In genomic region chr19:39342647-39343305, GRCh38 we compare ENCODE assay signal across 8 cellular contexts. TPM values are rescaled to one million over a fixed set of nuclear protein-coding genes. Genes with fewer than 3 reads are reported as not detected.
A peak's percentile ranks its signal among the peaks of the same experiment; 100 is the strongest.
DNase-seq lines count a peak whose midpoint lies in the region; ATAC-seq and TF ChIP-seq lines count a peak whose summit lies in the region.

No MANE protein-coding gene starts in this region.

- peak; percentile 0 for ATAC-seq in HG02840 (IDR thresholded peaks at IDR 0.05; ENCODE audit: low FRiP score, unreplicated experiment)

- no peaks in the 10 kb centered on the region for H3K27me3 ChIP-seq in ascending aorta
- H3K27me3 ChIP-seq in stomach: no peaks in the 10 kb centered on the region

- TF ChIP-seq EP300 in stomach (IDR thresholded peaks at IDR 0.05): no peak

- H3K9me3 Mint-ChIP-seq in immature natural killer cell: no peaks in the 10 kb centered on the region

- intact Hi-C loops in ascending aorta (cut with DNase I) (loop anchor here (1.0 to 10.0 kb wide), 11 partner anchors 30 to 955 kb away; partner anchors contain the start of genes DYRK1B, ECH1, EID2B and FBXO17), stomach (cut with DNase I; ENCODE audit: low total_unique reads) (no loop called here)

- peaks cover 11 to 36% of the 10 kb centered on the region in 2 donors for H3K4me1 ChIP-seq in ascending aorta
- peaks cover 31 to 67% (median 58%) of the 10 kb centered on the region in 4 donors for H3K4me1 ChIP-seq in stomach

- TF ChIP-seq CTCF in ascending aorta (IDR thresholded peaks at IDR 0.05) (no peak), stomach (IDR thresholded peaks at IDR 0.05) (no peak)

- peaks cover 56 to 74% of the 10 kb centered on the region in 2 donors for H3K4me1 Mint-ChIP-seq in immature natural killer cell

- H3K9me3 ChIP-seq in ascending aorta (no peaks in the 10 kb centered on the region), stomach (no peaks in the 10 kb centered on the region)

- H3K27ac Mint-ChIP-seq in immature natural killer cell: peak overlapping the region; percentile 72 to 93 (median 89)

- 2 to 3% (median 3%) methylated on average over 13 to 51 of the region's 51 CpGs for WGBS in stomach, 5 donors

- no peak for TF ChIP-seq POLR2A in stomach (IDR thresholded peaks at IDR 0.05)

- H3K36me3 Mint-ChIP-seq in immature natural killer cell: no peaks in the 10 kb centered on the region

- H3K27me3 Mint-ChIP-seq in immature natural killer cell (ENCODE audit: low read depth in 3 of 3): peaks cover 12 to 19% (median 12%) of the 10 kb centered on the region in 3 donors

- H3K4me3 ChIP-seq in ascending aorta (peak overlapping the region; percentile 97), stomach (peak overlapping the region; percentile 64 to 92 (median 82))

- peak overlapping the region; percentile 90 to 91 for H3K27ac ChIP-seq in ascending aorta
- peak overlapping the region; percentile 75 to 95 (median 91) for H3K27ac ChIP-seq in stomach

- peak overlapping the region; percentile 71 to 87 (median 80) for H3K4me3 Mint-ChIP-seq in immature natural killer cell

- H3K36me3 ChIP-seq in ascending aorta (peaks cover 0 to 6% of the 10 kb centered on the region in 2 donors), stomach (peaks cover 0 to 18% (median 6%) of the 10 kb centered on the region in 4 donors)

- DNase-seq in AG08396 (ENCODE audit: low spot score) (peak; percentile 51), ascending aorta (ENCODE audit: low spot score in 2 of 2) (peak in 1 of 2 donors; percentile 67), immature natural killer cell (no peak), stomach (no peak), dedifferentiated amniotic fluid mesenchymal stem cell (ENCODE audit: extremely low spot score) (no peak), SKM-1 treated with dmso at 0.1 percent for 144 hours (lab: John Stamatoyannopoulos, UW; ENCODE audit: unreplicated experiment) (no peak), SIG-M5 (lab: John Stamatoyannopoulos, UW) (no peak)

RNA-seq across cellular contexts. Expression of gene SAMD4B, which starts 0.6 kb away (rescaled TPM):
- total RNA-seq in ascending aorta (358 TPM), stomach (100 to 1,000 TPM in 2 of 5 donors, 10 to 100 TPM in 3; 52.1 to 136 (median 63.4) TPM)
- polyA plus RNA-seq in immature natural killer cell (10 to 100 TPM in 1 of 3 donors, 1 to 10 TPM in 2; 2.9 to 17.8 (median 3.9) TPM), stomach (10 to 100 TPM; 49.9 to 76.9 (median 69.0) TPM)

RNA-seq across cellular contexts. Expression of gene GMFG, which starts 6.9 kb away (rescaled TPM):
- total RNA-seq in ascending aorta (69.2 TPM), stomach (10 to 100 TPM in 2 of 5 donors, not detected in 3; 12.9 to 18.2 TPM)
- polyA plus RNA-seq in immature natural killer cell (1,000 to 10,000 TPM in 2 of 3 donors, 100 to 1,000 TPM in 1; 990 to 1,609 (median 1,254) TPM), stomach (10 to 100 TPM; 31.6 to 69.8 (median 56.0) TPM)

RNA-seq across cellular contexts. Expression of gene LRFN1, which starts 22.1 kb away (rescaled TPM):
- total RNA-seq in ascending aorta (not detected), stomach (1 to 10 TPM in 1 of 5 donors, under 1 TPM in 3, not detected in 1; 0.18 to 2.3 (median 0.29) TPM)
- polyA plus RNA-seq in immature natural killer cell (10 to 100 TPM in 1 of 3 donors, 1 to 10 TPM in 2; 4.8 to 16.0 (median 5.4) TPM), stomach (1 to 10 TPM in 1 of 3 donors, under 1 TPM in 2; 0.31 to 1.2 (median 0.80) TPM)

RNA-seq across cellular contexts. Expression of gene IFNL1, which starts 46.6 kb away (rescaled TPM):
- total RNA-seq in ascending aorta: not detected
- polyA plus RNA-seq in immature natural killer cell: 1 to 10 TPM; 2.2 to 4.8 (median 2.3) TPM
- total RNA-seq in stomach: not detected
- not detected for polyA plus RNA-seq in stomach

RNA-seq across cellular contexts. Expression of gene PAF1, which starts 48.1 kb away (rescaled TPM):
- total RNA-seq in ascending aorta: 12.7 TPM
- 10 to 100 TPM; 18.9 to 48.1 (median 31.6) TPM for polyA plus RNA-seq in immature natural killer cell
- total RNA-seq in stomach: 10 to 100 TPM in 3 of 5 donors, 1 to 10 TPM in 2; 7.0 to 77.2 (median 21.4) TPM
- 10 to 100 TPM; 31.7 to 49.0 (median 32.2) TPM for polyA plus RNA-seq in stomach
